Comparison of ENCODE assay signal across 12 cellular contexts in the genomic region with DNA sequence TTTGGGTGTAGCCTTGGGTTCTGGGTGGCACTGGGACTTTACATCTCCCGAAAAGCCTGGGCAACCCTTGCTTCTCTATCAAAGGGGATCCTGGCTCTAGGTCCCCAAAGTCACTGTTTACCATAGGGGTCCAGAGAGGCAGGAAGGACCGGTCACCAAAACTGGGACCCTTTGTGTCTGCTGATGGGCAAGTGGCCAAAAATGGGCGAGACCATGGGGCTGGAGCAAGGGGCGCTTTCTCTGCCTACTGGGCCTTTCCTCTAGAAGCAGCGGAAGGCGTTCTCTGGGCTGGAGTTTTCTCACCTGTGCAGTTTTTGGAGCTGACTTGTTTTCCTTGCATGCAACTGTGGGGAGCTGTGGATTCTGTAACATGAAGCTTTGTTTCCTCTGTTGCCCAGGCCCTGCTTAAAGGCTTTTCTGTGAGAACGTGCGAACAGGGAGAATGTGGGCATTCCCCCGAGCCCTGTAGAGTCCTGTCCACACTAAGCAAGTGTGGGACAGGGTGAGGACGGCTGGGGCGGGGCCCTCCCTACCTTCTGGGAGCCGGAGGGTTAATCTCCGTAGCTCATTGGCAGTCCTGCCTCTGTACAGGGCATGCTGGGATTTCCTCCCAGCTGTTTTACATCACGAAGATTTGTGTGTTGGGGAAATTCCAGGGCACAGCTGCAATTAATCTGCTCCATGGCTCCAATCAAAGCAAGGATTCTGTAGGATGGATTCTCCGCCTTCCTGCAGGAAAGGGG. TPM values are rescaled to one million over a fixed set of nuclear protein-coding genes. Genes with fewer than 3 reads are reported as not detected.
DNase-seq lines count a peak whose midpoint lies in the region; ATAC-seq and TF ChIP-seq lines count a peak whose summit lies in the region.
"Had no signal": no experiment of that assay in that cellular context is flagged by ENCODE, and none has a peak within 500 bp of the region (broad histone marks: within the 10 kb centered on the region; RNA-seq: fewer than 3 reads in every experiment).

No MANE protein-coding gene starts in this region.

- TF ChIP-seq CTCF in AG04449 (IDR thresholded peaks at IDR 0.05; ENCODE audit: insufficient read depth, low read length, missing control alignments) (no peak), SK-N-SH (IDR thresholded peaks at IDR 0.05) (no peak), omental fat pad (IDR thresholded peaks at IDR 0.05) (no peak), testis (IDR thresholded peaks at IDR 0.05) (no peak)
- TF ChIP-seq CTCF in activated CD8-positive, alpha-beta T cell treated with anti-CD3 and anti-CD28 coated beads for 36 hours (IDR thresholded peaks at IDR 0.05) = no peak

- H3K4me1 ChIP-seq in SK-N-SH (ENCODE audit: control insufficient read depth in 1 of 2, insufficient read depth in 2 of 2, low read depth in 1 of 2, low read length in 1 of 2) (peaks cover 21 to 30% of the 10 kb centered on the region in 2 experiments), testis (peaks cover 12% of the 10 kb centered on the region)
- H3K4me1 ChIP-seq: BLaER1 treated with 17β-estradiol and CSF1 and Interleukin-3, amounts not matched to agents 10 nM and 100 nM had no signal

- H2AFZ ChIP-seq in SK-N-SH (ENCODE audit: low read depth) = no peak overlapping the region

- no peaks in the 10 kb centered on the region for H3K36me3 ChIP-seq in SK-N-SH (replicated peaks in 1 of 2; ENCODE audit: control insufficient read depth in 1 of 2, insufficient read depth in 2 of 2, low read length in 1 of 2)
- H3K36me3 ChIP-seq in testis (ENCODE audit: low read depth, missing control alignments) = no peaks in the 10 kb centered on the region
- H3K36me3 ChIP-seq: BLaER1 treated with 17β-estradiol and CSF1 and Interleukin-3, amounts not matched to agents 10 nM and 100 nM had no signal

- H3K4me3 ChIP-seq in AG04449 (ENCODE audit: low read depth, low read length) (peak overlapping the region; percentile 39), SK-N-SH (ENCODE audit: low read depth in 2 of 2, low read length in 1 of 2) (peak overlapping the region in 1 of 2 experiments; percentile 32; a peak in 1 of 4 replicates), testis (no peak overlapping the region)
- H3K4me3 ChIP-seq: BLaER1 treated with 17β-estradiol and CSF1 and Interleukin-3, amounts not matched to agents 10 nM and 100 nM had no signal

- H3K79me2 ChIP-seq in SK-N-SH (ENCODE audit: insufficient read depth) = no peaks in the 10 kb centered on the region

- TF ChIP-seq POLR2A in testis (IDR thresholded peaks at IDR 0.05) = no peak

- H3F3A ChIP-seq in SK-N-SH (replicated peaks; ENCODE audit: insufficient read depth) = peaks cover 9% of the 10 kb centered on the region

- no peak overlapping the region for H3K4me3 Mint-ChIP-seq in activated CD8-positive, alpha-beta T cell treated with anti-CD3 and anti-CD28 coated beads for 36 hours
- H3K4me3 Mint-ChIP-seq: activated naive CD4-positive, alpha-beta T cell treated with anti-CD3 and anti-CD28 coated beads, Interleukin-2, amount 50 U/mL, for 24 hours had no signal

- CTCF ChIA-PET in AG04449 (lab: Yijun Ruan, JAX) = interaction anchor here (0.9 to 6.7 kb wide), 6 partner anchors 12 to 211 kb away, joined by 3 to 66 read pairs (median 4); a partner anchor contains a TSS
- CTCF ChIA-PET in SK-N-SH (lab: Yijun Ruan, JAX) = interaction anchor here (0.9 to 1.2 kb wide), 5 partner anchors 11 to 260 kb away, joined by 3 to 12 read pairs (median 5); no protein-coding TSS in a partner anchor
- CTCF ChIA-PET in activated CD8-positive, alpha-beta T cell treated with anti-CD3 and anti-CD28 coated beads for 36 hours (lab: Charles Lee) = interaction anchor here (0.8 to 1.8 kb wide), 3 partner anchors 11 to 23 kb away, joined by 4 to 7 read pairs (median 4); no protein-coding TSS in a partner anchor

- H3K9me3 Mint-ChIP-seq in activated CD8-positive, alpha-beta T cell treated with anti-CD3 and anti-CD28 coated beads for 36 hours = no peaks in the 10 kb centered on the region
- H3K9me3 Mint-ChIP-seq: activated naive CD4-positive, alpha-beta T cell treated with anti-CD3 and anti-CD28 coated beads, Interleukin-2, amount 50 U/mL, for 24 hours had no signal

- DNase-seq in AG04449 (ENCODE audit: low read depth, low spot score) = no peak
- DNase-seq in SK-N-SH = peak; percentile 60
- DNase-seq in fibroblast of peridontal ligament (ENCODE audit: extremely low read depth) = peak; percentile 95
- no peak for DNase-seq in omental fat pad (ENCODE audit: low spot score)
- DNase-seq in testis = no peak
- DNase-seq in T1000 (lab: John Stamatoyannopoulos, UW) = no peak
- no peak for DNase-seq in activated CD8-positive, alpha-beta T cell treated with anti-CD3 and anti-CD28 coated beads for 36 hours
- DNase-seq: retina; stimulated activated naive CD8-positive, alpha-beta T cell treated with anti-CD3 and anti-CD28 coated beads, Interleukin-15, Interleukin-2, amounts not matched to agents 100 U/mL and 50 U/mL, for 24 hours had no signal

- peaks cover 9% of the 10 kb centered on the region for H4K20me1 ChIP-seq in SK-N-SH (ENCODE audit: insufficient read depth)
- H4K20me1 ChIP-seq: BLaER1 treated with 17β-estradiol and CSF1 and Interleukin-3, amounts not matched to agents 10 nM and 100 nM had no signal

- intact Hi-C loops in testis (cut with DNase I; ENCODE audit: low total_unique reads) = loop anchor here (5.0 kb wide), 1 partner anchor 145 kb away; a partner anchor contains a TSS
- intact Hi-C loops in activated CD8-positive, alpha-beta T cell treated with anti-CD3 and anti-CD28 coated beads for 36 hours (cut with micrococcal nuclease) = no loop called here

- H3K27me3 ChIP-seq in SK-N-SH (ENCODE audit: insufficient read depth) (no peaks in the 10 kb centered on the region), testis (no peaks in the 10 kb centered on the region)
- H3K27me3 ChIP-seq: BLaER1 treated with 17β-estradiol and CSF1 and Interleukin-3, amounts not matched to agents 10 nM and 100 nM had no signal

- H3K4me1 Mint-ChIP-seq in activated CD8-positive, alpha-beta T cell treated with anti-CD3 and anti-CD28 coated beads for 36 hours (ENCODE audit: low read depth) = no peaks in the 10 kb centered on the region
- H3K4me1 Mint-ChIP-seq: activated naive CD4-positive, alpha-beta T cell treated with anti-CD3 and anti-CD28 coated beads, Interleukin-2, amount 50 U/mL, for 24 hours had no signal

- peak; percentile 45 for ATAC-seq in omental fat pad (ENCODE audit: low FRiP score)
- no peak for ATAC-seq in HG03565 (IDR thresholded peaks at IDR 0.05; ENCODE audit: unreplicated experiment)
- no peak for ATAC-seq in activated CD8-positive, alpha-beta T cell treated with anti-CD3 and anti-CD28 coated beads for 36 hours
- ATAC-seq: stimulated activated naive CD8-positive, alpha-beta T cell treated with anti-CD3 and anti-CD28 coated beads, Interleukin-15, Interleukin-2, amounts not matched to agents 100 U/mL and 50 U/mL, for 24 hours had no signal

- POLR2A ChIA-PET in AG04449 (lab: Yijun Ruan, JAX) = interaction anchor here (1.2 kb wide), 1 partner anchor 144 kb away, joined by 7 read pairs; a partner anchor contains a TSS
- POLR2A ChIA-PET in SK-N-SH (lab: Yijun Ruan, JAX) = no interaction called here
- POLR2A ChIA-PET in activated CD8-positive, alpha-beta T cell treated with anti-CD3 and anti-CD28 coated beads for 36 hours (lab: Charles Lee) = no interaction called here

- no peaks in the 10 kb centered on the region for H3K36me3 Mint-ChIP-seq in activated CD8-positive, alpha-beta T cell treated with anti-CD3 and anti-CD28 coated beads for 36 hours (ENCODE audit: low read depth)
- H3K36me3 Mint-ChIP-seq: activated naive CD4-positive, alpha-beta T cell treated with anti-CD3 and anti-CD28 coated beads, Interleukin-2, amount 50 U/mL, for 24 hours had no signal

- TF ChIP-seq EP300 in SK-N-SH (IDR thresholded peaks at IDR 0.05; ENCODE audit: borderline replicate concordance in 1 of 2, low read depth in 1 of 2, low read length in 1 of 2) = peak; percentile 41 to 60; a peak in 2 of 4 replicates

- H3K9me2 ChIP-seq in SK-N-SH = no peaks in the 10 kb centered on the region

- peak overlapping the region; percentile 67 to 74 for H3K27ac ChIP-seq in SK-N-SH (ENCODE audit: low read depth in 2 of 2, low read length in 1 of 2)
- H3K27ac ChIP-seq in testis = no peak overlapping the region
- H3K27ac ChIP-seq: BLaER1 treated with 17β-estradiol and CSF1 and Interleukin-3, amounts not matched to agents 10 nM and 100 nM had no signal

- peak overlapping the region; percentile 69; the same call in 1 of the 2 replicates for H3K4me2 ChIP-seq in SK-N-SH
- H3K4me2 ChIP-seq: BLaER1 treated with 17β-estradiol and CSF1 and Interleukin-3, amounts not matched to agents 10 nM and 100 nM had no signal

- WGBS in SK-N-SH (ENCODE audit: low lambda C conversion rate) = 80% methylated on average over 9 of the region's 15 CpGs
- 63% methylated on average over 12 to 15 of the region's 15 CpGs for WGBS in testis, 2 donors

- H3K27ac Mint-ChIP-seq in activated CD8-positive, alpha-beta T cell treated with anti-CD3 and anti-CD28 coated beads for 36 hours = no peak overlapping the region
- H3K27ac Mint-ChIP-seq: activated naive CD4-positive, alpha-beta T cell treated with anti-CD3 and anti-CD28 coated beads, Interleukin-2, amount 50 U/mL, for 24 hours had no signal

- no peaks in the 10 kb centered on the region for H3K9me3 ChIP-seq in SK-N-SH
- no peaks in the 10 kb centered on the region for H3K9me3 ChIP-seq in testis
- H3K9me3 ChIP-seq: BLaER1 treated with 17β-estradiol and CSF1 and Interleukin-3, amounts not matched to agents 10 nM and 100 nM had no signal

- no peaks in the 10 kb centered on the region for H3K27me3 Mint-ChIP-seq in activated CD8-positive, alpha-beta T cell treated with anti-CD3 and anti-CD28 coated beads for 36 hours
- H3K27me3 Mint-ChIP-seq: activated naive CD4-positive, alpha-beta T cell treated with anti-CD3 and anti-CD28 coated beads, Interleukin-2, amount 50 U/mL, for 24 hours had no signal

- TF ChIP-seq RAD21 in SK-N-SH (IDR thresholded peaks at IDR 0.05; ENCODE audit: low read length) = no peak

- no peak overlapping the region for H3K9ac ChIP-seq in SK-N-SH
- H3K9ac ChIP-seq: BLaER1 treated with 17β-estradiol and CSF1 and Interleukin-3, amounts not matched to agents 10 nM and 100 nM had no signal

RNA-seq across cellular contexts. Expression of a gene that starts 50.2 kb away (rescaled TPM):
- 138 and 140 TPM in 2 replicates for polyA plus RNA-seq in SK-N-SH (2012; rRNA removed)
- polyA plus RNA-seq in SK-N-SH (2012; cell fraction: cytosol; rRNA removed) = 107 and 114 TPM in 2 replicates
- polyA plus RNA-seq in SK-N-SH (2012; cell fraction: nucleus; rRNA removed) = 76.0 and 97.4 TPM in 2 replicates
- 100 to 1,000 TPM; 112 to 151 (median 128) TPM for total RNA-seq in omental fat pad
- total RNA-seq in testis = 100 to 1,000 TPM; 115 to 143 TPM
- 80.6 TPM for polyA plus RNA-seq in testis (ENCODE audit: insufficient read depth, low read depth, low replicate concordance)
- total RNA-seq in activated CD8-positive, alpha-beta T cell treated with anti-CD3 and anti-CD28 coated beads for 36 hours = 10 to 100 TPM; 62.8 to 64.0 TPM

Comparison
In these comparisons a context has a peak if more than half of its experiments do, and no peak if none do; other contexts are left out.
1. DNase-seq: peak in SK-N-SH (single experiment) and fibroblast of peridontal ligament (single experiment); none in AG04449 (single experiment), omental fat pad (single experiment), testis (single experiment), T1000 (single experiment) and activated CD8-positive, alpha-beta T cell treated with anti-CD3 and anti-CD28 coated beads for 36 hours (single experiment).
2. H3K27ac ChIP-seq: peak in SK-N-SH (2 of 2); none in testis (0 of 2).